ENCODE assay signal across 14 cellular contexts in the genomic region with DNA sequence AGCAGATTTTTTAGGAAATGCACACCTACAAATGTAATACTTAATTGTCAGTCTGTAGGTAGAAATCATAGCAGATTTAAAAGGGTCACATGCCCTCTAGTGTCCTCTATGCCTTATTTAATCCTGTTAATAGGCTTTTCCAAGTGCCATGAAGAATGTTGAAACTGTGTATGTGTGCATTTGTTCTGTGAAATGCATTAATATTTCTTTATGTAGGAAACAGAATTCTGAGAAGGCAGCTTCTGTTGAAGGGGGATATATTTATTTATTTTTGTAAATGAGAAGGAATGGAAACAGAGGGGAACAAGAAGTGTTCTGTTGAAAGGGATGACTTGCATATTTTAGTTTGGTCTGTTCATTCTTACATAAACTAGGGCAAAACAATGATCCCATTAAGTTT. TPM values are rescaled to one million over a fixed set of nuclear protein-coding genes. Genes with fewer than 3 reads are reported as not detected.
DNase-seq lines count a peak whose midpoint lies in the region; ATAC-seq and TF ChIP-seq lines count a peak whose summit lies in the region.
"Had no signal": no experiment of that assay in that cellular context is flagged by ENCODE, and none has a peak within 500 bp of the region (broad histone marks: within the 10 kb centered on the region; RNA-seq: fewer than 3 reads in every experiment).

No MANE protein-coding gene starts in this region.

- DNase-seq in NCI-H2107 treated with DMSO at 0.1 percent for 48 hours (lab: John Stamatoyannopoulos, UW; ENCODE audit: unreplicated experiment) (peak; percentile 41), NCI-H2107 (lab: John Stamatoyannopoulos, UW) (no peak), NCI-H526 (lab: John Stamatoyannopoulos, UW) (peak; percentile 24 to 41), sciatic nerve (ENCODE audit: low spot score) (no peak), vagina (ENCODE audit: extremely low spot score in 2 of 2) (no peak)
- no peak for DNase-seq in activated naive CD4-positive, alpha-beta T cell treated with anti-CD3 and anti-CD28 coated beads, Interleukin-2, amount 50 U/mL, for 72 hours (ENCODE audit: low spot score in 2 of 2)
- DNase-seq: activated T-cell treated with anti-CD3 and anti-CD28 coated beads for 4 hours; islet precursor cell; stimulated activated CD4-positive, alpha-beta T cell treated with anti-CD3 and anti-CD28 coated beads, Interleukin-15, amount 100 ng/mL, for 24 hours; T1000 had no signal

- H3K9me3 ChIP-seq in vagina: no peaks in the 10 kb centered on the region

- peak overlapping the region; percentile 61 for H3K27ac ChIP-seq in cingulate gyrus (ENCODE audit: low read depth, low read length)
- no peak overlapping the region for H3K27ac ChIP-seq in vagina

- TF ChIP-seq POLR2A in vagina (IDR thresholded peaks at IDR 0.05): no peak

- H3K36me3 Mint-ChIP-seq in activated naive CD4-positive, alpha-beta T cell treated with anti-CD3 and anti-CD28 coated beads, Interleukin-2, amount 50 U/mL, for 72 hours: no peaks in the 10 kb centered on the region
- H3K36me3 Mint-ChIP-seq: brain had no signal

- no peak overlapping the region for H3K27ac Mint-ChIP-seq in activated naive CD4-positive, alpha-beta T cell treated with anti-CD3 and anti-CD28 coated beads, Interleukin-2, amount 50 U/mL, for 72 hours
- H3K27ac Mint-ChIP-seq: nephron had no signal

- no peak for TF ChIP-seq CTCF in vagina (IDR thresholded peaks at IDR 0.05)

- H3K9me3 Mint-ChIP-seq in activated naive CD4-positive, alpha-beta T cell treated with anti-CD3 and anti-CD28 coated beads, Interleukin-2, amount 50 U/mL, for 72 hours: no peaks in the 10 kb centered on the region

- H3K36me3 ChIP-seq in vagina: no peaks in the 10 kb centered on the region

- intact Hi-C loops in sciatic nerve (cut with DNase I): no loop called here
- intact Hi-C loops in vagina (cut with DNase I): no loop called here

- H3K4me1 ChIP-seq in vagina: no peaks in the 10 kb centered on the region

- H3K4me3 ChIP-seq in vagina: no peak overlapping the region

- no peaks in the 10 kb centered on the region for H3K27me3 ChIP-seq in vagina

- ATAC-seq in sciatic nerve (peak; percentile 70), GM21619 (IDR thresholded peaks at IDR 0.05; ENCODE audit: unreplicated experiment) (no peak)
- ATAC-seq in activated naive CD4-positive, alpha-beta T cell treated with anti-CD3 and anti-CD28 coated beads, Interleukin-2, amount 50 U/mL, for 72 hours: no peak

RNA-seq across cellular contexts. Expression of gene SVIP, which starts 51.0 kb away (rescaled TPM):
- total RNA-seq in sciatic nerve (137 TPM), vagina (3.2 TPM)
- 10 to 100 TPM; 46.6 to 70.2 TPM for total RNA-seq in activated naive CD4-positive, alpha-beta T cell treated with anti-CD3 and anti-CD28 coated beads, Interleukin-2, amount 50 U/mL, for 72 hours

Comparison
In these comparisons a context has a peak if more than half of its experiments do, and no peak if none do; other contexts are left out.
1. DNase-seq: peak in NCI-H2107 treated with DMSO at 0.1 percent for 48 hours (single experiment) and NCI-H526 (2 of 2); none in NCI-H2107 (single experiment), sciatic nerve (single experiment), vagina (0 of 2) and activated naive CD4-positive, alpha-beta T cell treated with anti-CD3 and anti-CD28 coated beads, Interleukin-2, amount 50 U/mL, for 72 hours (0 of 2).
2. RNA of gene SVIP, which starts 51.0 kb away (total RNA-seq): 137 TPM in sciatic nerve (single experiment) and 46.6 to 70.2 TPM in activated naive CD4-positive, alpha-beta T cell treated with anti-CD3 and anti-CD28 coated beads, Interleukin-2, amount 50 U/mL, for 72 hours; 3.2 TPM in vagina (single experiment); every median in the first group is over 10 times any median in the second.